13 cellular contexts compared by ENCODE assay signal in the genomic region with DNA sequence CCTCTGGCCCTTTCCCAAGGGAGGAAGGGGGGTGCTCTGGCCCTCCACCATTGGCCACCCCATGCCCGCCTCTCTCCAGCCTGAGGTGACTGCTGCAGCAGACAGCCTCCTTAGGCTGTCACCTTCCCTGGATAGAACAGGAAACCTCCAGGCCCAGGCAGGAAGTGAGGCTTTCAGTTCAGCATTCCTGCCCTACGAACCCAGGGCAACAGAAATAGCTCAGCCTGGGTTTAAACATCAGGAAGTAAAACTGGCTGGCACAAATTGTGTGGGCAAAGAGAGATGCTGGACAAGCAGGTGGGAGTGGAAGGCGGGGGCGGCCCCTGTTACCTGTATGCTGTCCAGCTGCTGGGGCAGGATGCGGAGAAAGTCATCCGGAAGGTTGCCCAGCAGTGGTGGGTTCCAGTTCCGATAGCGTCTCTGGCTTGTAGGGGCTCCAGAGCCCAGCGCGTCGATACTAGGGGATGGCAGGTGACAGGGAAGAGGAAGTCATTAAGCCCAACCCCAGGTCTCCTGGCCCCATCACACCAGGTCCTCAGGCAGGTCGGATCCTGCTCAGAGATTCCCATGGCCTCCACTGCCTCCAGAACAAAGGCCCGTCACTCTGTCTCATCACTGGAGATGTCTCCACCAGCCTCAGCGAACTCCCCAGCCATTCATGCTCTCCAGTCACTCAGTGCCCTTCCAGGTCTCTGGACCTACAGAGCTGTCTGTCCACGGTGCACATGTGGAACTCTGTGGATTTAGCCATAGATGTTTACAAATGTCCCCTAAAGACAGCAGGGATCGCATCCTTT. TPM values are rescaled to one million over a fixed set of nuclear protein-coding genes. Genes with fewer than 3 reads are reported as not detected.
A peak's percentile ranks its signal among the peaks of the same experiment; 100 is the strongest.
DNase-seq lines count a peak whose midpoint lies in the region; ATAC-seq, FAIRE-seq and TF ChIP-seq lines count a peak whose summit lies in the region.
"Had no signal": no experiment of that assay in that cellular context is flagged by ENCODE, and none has a peak within 500 bp of the region (broad histone marks: within the 10 kb centered on the region; RNA-seq: fewer than 3 reads in every experiment).

No MANE protein-coding gene starts in this region.

- POLR2A ChIA-PET in A549 (lab: Yijun Ruan, JAX) = interaction anchor here (3.7 kb wide), 1 partner anchor 12 kb away, joined by 25 read pairs; no protein-coding TSS in a partner anchor

- no peaks in the 10 kb centered on the region for H4K20me1 ChIP-seq in KMS-11 (ENCODE audit: insufficient read depth)

- H3K9me3 ChIP-seq in A549 = no peaks in the 10 kb centered on the region
- H3K9me3 ChIP-seq in endodermal cell (ENCODE audit: control insufficient read depth, low read length) = no peaks in the 10 kb centered on the region
- no peaks in the 10 kb centered on the region for H3K9me3 ChIP-seq in spleen
- H3K9me3 ChIP-seq: body of pancreas, testis had no signal

- peaks cover 25% of the 10 kb centered on the region for H3K36me3 Mint-ChIP-seq in endodermal cell (ENCODE audit: low read depth)
- H3K36me3 Mint-ChIP-seq in nephron progenitor cell (ENCODE audit: low read depth) = no peaks in the 10 kb centered on the region

- H3K4me3 ChIP-seq in A549 = no peak overlapping the region
- H3K4me3 ChIP-seq in KMS-11 (IDR thresholded peaks at IDR 0.05; ENCODE audit: insufficient read depth, low read depth, low read length) = no peak overlapping the region
- H3K4me3 ChIP-seq in endodermal cell (ENCODE audit: low read length) = no peak overlapping the region
- no peak overlapping the region for H3K4me3 ChIP-seq in spleen
- H3K4me3 ChIP-seq: body of pancreas, testis had no signal

- TF ChIP-seq EP300 in A549 (IDR thresholded peaks at IDR 0.05) = no peak

- intact Hi-C loops in spleen (cut with DNase I; ENCODE audit: low total_unique reads) = no loop called here

- H3K4me1 Mint-ChIP-seq in endodermal cell = peaks cover 57% of the 10 kb centered on the region
- peaks cover 92% of the 10 kb centered on the region for H3K4me1 Mint-ChIP-seq in nephron progenitor cell

- H3K4me3 Mint-ChIP-seq in endodermal cell = no peak overlapping the region
- H3K4me3 Mint-ChIP-seq in nephron progenitor cell = peak overlapping the region; percentile 23

- H3K9ac ChIP-seq in KMS-11 (peak overlapping the region; percentile 82), endodermal cell (ENCODE audit: extremely low read depth, low read length, poor library complexity, severe bottlenecking) (no peak overlapping the region)

- no peaks in the 10 kb centered on the region for H3K36me3 ChIP-seq in KMS-11 (ENCODE audit: insufficient read depth)
- H3K36me3 ChIP-seq in endodermal cell (ENCODE audit: control insufficient read depth, insufficient read depth, low read length) = peaks cover 25% of the 10 kb centered on the region
- peaks cover 0 to 41% (median 0%) of the 10 kb centered on the region in 6 donors for H3K36me3 ChIP-seq in spleen

- H3K27ac Mint-ChIP-seq in endodermal cell = no peak overlapping the region
- no peak overlapping the region for H3K27ac Mint-ChIP-seq in nephron progenitor cell

- H3K9me3 Mint-ChIP-seq in endodermal cell (peaks cover 8% of the 10 kb centered on the region), nephron progenitor cell (no peaks in the 10 kb centered on the region)

- DNase-seq in A549 (ENCODE audit: low read depth in 1 of 2, low spot score in 1 of 2) (no peak), endodermal cell (peak; percentile 60), nephron progenitor cell (no peak), NCI-H2196 treated with DMSO at 0.1 percent for 48 hours (lab: John Stamatoyannopoulos, UW; ENCODE audit: unreplicated experiment) (no peak), spleen (no peak), RPMI8226 (no peak)
- DNase-seq: activated CD8-positive, alpha-beta memory T cell treated with anti-CD3 and anti-CD28 coated beads, Interleukin-2, amount 50 U/mL, for 48 hours; body of pancreas; NCI-H748 treated with DMSO at 0.1 percent for 48 hours; T-helper 2 cell; testis had no signal

- TF ChIP-seq CTCF in A549 (IDR thresholded peaks at IDR 0.05) (no peak), KMS-11 (conservative IDR thresholded peaks at IDR 0.05; ENCODE audit: low read depth, low read length) (no peak), endodermal cell (conservative IDR thresholded peaks at IDR 0.05) (no peak), nephron progenitor cell (IDR thresholded peaks at IDR 0.05) (no peak), spleen (IDR thresholded peaks at IDR 0.05 in 8 of 11, conservative IDR thresholded peaks at IDR 0.05 in 3 of 11) (no peak)

- H3K27me3 ChIP-seq in KMS-11 (ENCODE audit: insufficient read depth, low read depth) = no peaks in the 10 kb centered on the region
- H3K27me3 ChIP-seq in endodermal cell (ENCODE audit: control insufficient read depth, insufficient read depth, low read length, poor library complexity, severe bottlenecking) = no peaks in the 10 kb centered on the region
- H3K27me3 ChIP-seq in spleen (replicated peaks in 1 of 7) = peaks cover 0 to 41% (median 5%) of the 10 kb centered on the region in 7 donors
- H3K27me3 ChIP-seq: body of pancreas, testis had no signal

- FAIRE-seq in A549 (lab: Jason Lieb, UNC) = no peak

- no peak for TF ChIP-seq RAD21 in A549 (conservative IDR thresholded peaks at IDR 0.05 in 1 of 2, IDR thresholded peaks at IDR 0.05 in 1 of 2)

- peak overlapping the region; percentile 92 to 95 for H3K27ac ChIP-seq in A549
- H3K27ac ChIP-seq in KMS-11 = peak overlapping the region; percentile 88
- H3K27ac ChIP-seq in endodermal cell (ENCODE audit: low read depth, low read length) = no peak overlapping the region
- peak overlapping the region in 4 of 8 donors; percentile 72 to 76 (median 74) for H3K27ac ChIP-seq in spleen

- WGBS in A549 (ENCODE audit: missing lambda C conversion rate) = 93% methylated on average over 16 of the region's 16 CpGs
- WGBS in endodermal cell (ENCODE audit: insufficient coverage in 1 of 2, insufficient read length in 1 of 2), 2 experiments = 92 to 93% methylated on average over 11 to 16 of the region's 16 CpGs
- WGBS in spleen, 5 donors = 61 to 74% (median 65%) methylated on average over 15 to 16 of the region's 16 CpGs

- H3K79me2 ChIP-seq in KMS-11 (ENCODE audit: insufficient read depth, low read depth) = no peaks in the 10 kb centered on the region

- CTCF ChIA-PET in A549 (lab: Yijun Ruan, JAX) = interaction anchor here (1.2 to 48.7 kb wide), 7 partner anchors 14 to 239 kb away, joined by 6 to 1377 read pairs (median 155); a partner anchor contains a TSS

- H3K4me1 ChIP-seq in A549 = peaks cover 95% of the 10 kb centered on the region
- H3K4me1 ChIP-seq in KMS-11 (ENCODE audit: low read depth, poor library complexity, severe bottlenecking) = peaks cover 52% of the 10 kb centered on the region
- H3K4me1 ChIP-seq in endodermal cell (ENCODE audit: control insufficient read depth, insufficient read depth, low read length) = peaks cover 33% of the 10 kb centered on the region
- peaks cover 28 to 63% (median 44%) of the 10 kb centered on the region in 6 donors for H3K4me1 ChIP-seq in spleen

- ATAC-seq in A549 = no peak
- no peak for ATAC-seq in GM21529 (IDR thresholded peaks at IDR 0.05; ENCODE audit: unreplicated experiment)

- H3K4me2 ChIP-seq in A549 (no peak overlapping the region), KMS-11 (peak overlapping the region; percentile 98)

- TF ChIP-seq POLR2A in A549 (IDR thresholded peaks at IDR 0.05; ENCODE audit: low read length) (no peak), spleen (IDR thresholded peaks at IDR 0.05) (no peak)

- peak overlapping the region; percentile 41 for H2AFZ ChIP-seq in KMS-11 (ENCODE audit: low read depth)

- H3K27me3 Mint-ChIP-seq in endodermal cell (ENCODE audit: insufficient read depth) (peaks cover 48% of the 10 kb centered on the region), nephron progenitor cell (ENCODE audit: low read depth, poor library complexity) (peaks cover 3% of the 10 kb centered on the region)

TF ChIP-seq in A549, 52 proteins besides CTCF, POLR2A, EP300 and RAD21:
- no peak for TF ChIP-seq EHF (CRISPR knock-in tag; IDR thresholded peaks at IDR 0.05)
- no peak for TF ChIP-seq NPAS2 (CRISPR knock-in tag; IDR thresholded peaks at IDR 0.05; ENCODE audit: borderline replicate concordance)
- TF ChIP-seq, protein P1, sequence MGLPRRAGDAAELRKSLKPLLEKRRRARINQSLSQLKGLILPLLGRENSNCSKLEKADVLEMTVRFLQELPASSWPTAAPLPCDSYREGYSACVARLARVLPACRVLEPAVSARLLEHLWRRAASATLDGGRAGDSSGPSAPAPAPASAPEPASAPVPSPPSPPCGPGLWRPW (IDR thresholded peaks at IDR 0.05) = no peak
- TF ChIP-seq, protein P2, sequence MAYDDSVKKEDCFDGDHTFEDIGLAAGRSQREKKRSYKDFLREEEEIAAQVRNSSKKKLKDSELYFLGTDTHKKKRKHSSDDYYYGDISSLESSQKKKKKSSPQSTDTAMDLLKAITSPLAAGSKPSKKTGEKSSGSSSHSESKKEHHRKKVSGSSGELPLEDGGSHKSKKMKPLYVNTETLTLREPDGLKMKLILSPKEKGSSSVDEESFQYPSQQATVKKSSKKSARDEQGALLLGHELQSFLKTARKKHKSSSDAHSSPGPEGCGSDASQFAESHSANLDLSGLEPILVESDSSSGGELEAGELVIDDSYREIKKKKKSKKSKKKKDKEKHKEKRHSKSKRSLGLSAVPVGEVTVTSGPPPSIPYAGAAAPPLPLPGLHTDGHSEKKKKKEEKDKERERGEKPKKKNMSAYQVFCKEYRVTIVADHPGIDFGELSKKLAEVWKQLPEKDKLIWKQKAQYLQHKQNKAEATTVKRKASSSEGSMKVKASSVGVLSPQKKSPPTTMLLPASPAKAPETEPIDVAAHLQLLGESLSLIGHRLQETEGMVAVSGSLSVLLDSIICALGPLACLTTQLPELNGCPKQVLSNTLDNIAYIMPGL (CRISPR knock-in tag; IDR thresholded peaks at IDR 0.05; ENCODE audit: borderline replicate concordance) = no peak
- TF ChIP-seq KDM5A (IDR thresholded peaks at IDR 0.05) = no peak
- TF ChIP-seq MAZ (IDR thresholded peaks at IDR 0.05; ENCODE audit: borderline replicate concordance, low read depth, low read length) = no peak
- no peak for TF ChIP-seq CHD2 (IDR thresholded peaks at IDR 0.05; ENCODE audit: low read length, partially characterized antibody)
- no peak for TF ChIP-seq JUNB (IDR thresholded peaks at IDR 0.05)

RNA-seq across cellular contexts. Expression of a gene that starts 23.6 kb away (rescaled TPM):
- polyA plus RNA-seq in A549 (2011; rRNA removed) (73.2 and 110 TPM in 2 replicates), A549 (2017; fragmentation: RNase III; extraction: RNeasy Plus Mini Kit Qiagen cat#74134 plus additional on column Dnase treatment) (140 to 164 TPM (median 153 TPM) in 3 replicates), spleen (10 to 100 TPM; 13.9 to 29.2 (median 28.6) TPM)
- polyA plus RNA-seq in A549 (2012; cell fraction: cytosol; rRNA removed) = 96.6 and 104 TPM in 2 replicates
- 45.7 and 49.9 TPM in 2 replicates for polyA plus RNA-seq in A549 (2012; cell fraction: nucleus; rRNA removed)
- polyA minus RNA-seq in A549 (2011; rRNA and poly(A)+ RNA removed) = 36.4 and 52.6 TPM in 2 replicates
- total RNA-seq in endodermal cell (10 to 100 TPM; 43.9 to 49.2 TPM), spleen (10 to 100 TPM in 6 of 7 donors, 1 to 10 TPM in 1; 7.3 to 26.4 (median 22.4) TPM)
- 40.1 TPM for polyA plus RNA-seq in endodermal cell (2013, experiment 1 of 2)
- polyA plus RNA-seq in endodermal cell (2013, experiment 2 of 2) = 41.1 TPM
